In genomic region chr3:52123106-52123708, GRCh38 we compare ENCODE assay signal across 7 cellular contexts. TPM values are rescaled to one million over a fixed set of nuclear protein-coding genes. Genes with fewer than 3 reads are reported as not detected.
DNase-seq lines count a peak whose midpoint lies in the region; ATAC-seq and TF ChIP-seq lines count a peak whose summit lies in the region.

No MANE protein-coding gene starts in this region.

- ATAC-seq in left ventricle myocardium superior (peak; percentile 81), HG03378 (IDR thresholded peaks at IDR 0.05; ENCODE audit: unreplicated experiment) (no peak)

- H3K4me3 ChIP-seq in GM12875 (ENCODE audit: low read depth, low read length) = no peak overlapping the region
- no peak overlapping the region for H3K4me3 ChIP-seq in Jurkat, Clone E6-1 (ENCODE audit: low read length)

- intact Hi-C loops in left ventricle myocardium superior (cut with micrococcal nuclease) = loop anchor here (5.0 to 10.0 kb wide), 2 partner anchors 48 to 121 kb away; no protein-coding TSS in a partner anchor

- TF ChIP-seq CTCF in GM12875 (IDR thresholded peaks at IDR 0.05; ENCODE audit: borderline replicate concordance, insufficient read depth, low read depth, low read length) = peak; percentile 99

- peak overlapping the region; percentile 70 for H3K27ac ChIP-seq in angular gyrus (ENCODE audit: low read depth, low read length)

- DNase-seq in Jurkat, Clone E6-1 (ENCODE audit: low read depth, low spot score) = peak; percentile 20
- DNase-seq in T-helper 2 cell (peak; percentile 52 to 68 (median 60)), left ventricle myocardium superior (peak; percentile 86), renal cortical epithelial cell (ENCODE audit: low read depth) (peak; percentile 64)

RNA-seq across cellular contexts. Expression of gene POC1A, which starts 31.0 kb away (rescaled TPM):
- 48.5 TPM for polyA plus RNA-seq in Jurkat, Clone E6-1 (2012; ENCODE audit: insufficient read depth, insufficient read length)
- total RNA-seq in left ventricle myocardium superior (1.5 TPM), renal cortical epithelial cell (2.5 and 5.0 TPM in 2 replicates)

Comparison
In these comparisons a context has a peak if more than half of its experiments do, and no peak if none do; other contexts are left out.
1. DNase-seq: peak in every context shown above with its lines; median percentile 86 in left ventricle myocardium superior; 64 in renal cortical epithelial cell; 60 in T-helper 2 cell; 20 in Jurkat, Clone E6-1.